ENCODE assay signal across 22 cellular contexts in the genomic region with DNA sequence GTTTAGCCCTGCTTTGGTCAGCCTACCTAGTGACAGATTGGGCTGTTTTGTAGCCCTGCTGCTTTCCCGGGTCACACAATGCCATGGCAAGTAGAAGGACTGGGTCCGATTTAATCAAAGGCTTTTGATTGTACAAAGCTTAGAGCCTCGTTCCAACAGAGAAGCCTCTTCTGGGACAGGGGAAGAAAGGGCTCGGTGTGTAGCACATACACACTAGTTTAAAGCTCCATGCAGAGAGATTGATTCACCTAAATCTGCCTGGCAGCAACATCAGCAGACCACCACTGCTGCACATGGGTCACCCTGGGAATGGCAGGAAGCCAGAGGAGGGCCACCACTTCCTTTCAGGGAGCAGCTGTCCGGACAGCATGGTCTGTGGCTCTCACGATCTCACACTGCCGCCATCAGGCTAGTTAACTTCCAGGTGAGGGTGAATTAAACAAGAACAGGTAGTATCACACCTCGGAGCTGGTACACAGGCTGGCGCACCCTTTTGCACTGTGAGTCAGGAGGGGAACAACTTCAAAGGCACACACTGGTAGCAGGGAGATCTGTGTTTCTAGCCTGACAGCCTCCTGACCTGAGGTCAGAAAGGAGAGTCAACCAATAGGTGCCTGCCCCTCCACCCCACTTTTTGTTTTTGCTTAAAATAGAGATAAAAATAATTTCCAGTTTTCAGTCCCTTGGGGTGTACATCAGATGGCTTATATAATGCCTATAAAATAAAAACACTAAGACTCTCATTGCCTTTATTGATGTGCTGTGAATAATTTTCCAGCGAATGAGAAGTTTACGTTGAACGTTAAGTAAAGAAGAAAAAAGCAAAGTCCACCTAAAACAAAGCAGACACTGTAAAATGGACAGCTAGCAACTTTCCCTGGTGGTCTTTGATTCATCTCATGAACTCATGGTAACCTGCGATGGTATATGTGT.
DNase-seq lines count a peak whose midpoint lies in the region; ATAC-seq, FAIRE-seq and TF ChIP-seq lines count a peak whose summit lies in the region.
"Had no signal": no experiment of that assay in that cellular context is flagged by ENCODE, and none has a peak within 500 bp of the region (broad histone marks: within the 10 kb centered on the region; RNA-seq: fewer than 3 reads in every experiment).

No MANE protein-coding gene starts in this region.

- H3K36me3 ChIP-seq in Panc1 (ENCODE audit: control insufficient read depth, insufficient read depth, low read length) (no peaks in the 10 kb centered on the region), H1 (ENCODE audit: control insufficient read depth in 2 of 4, insufficient read depth in 4 of 4, low read length in 3 of 4) (no peaks in the 10 kb centered on the region), transverse colon (no peaks in the 10 kb centered on the region), prostate gland (no peaks in the 10 kb centered on the region)
- H3K36me3 ChIP-seq: ascending aorta, tibial nerve had no signal

- H2BK5ac ChIP-seq in H1 (ENCODE audit: low read depth, low read length): 0 out of 2 replicates have a peak overlapping the region, but pooled peaks have one; percentile 37

- H4K8ac ChIP-seq in H1 (ENCODE audit: extremely low read depth, insufficient read depth, low read length): no peak overlapping the region

- no peaks in the 10 kb centered on the region for H3K79me1 ChIP-seq in H1 (ENCODE audit: low read depth, low read length)

- no peak overlapping the region for H3K23ac ChIP-seq in H1 (ENCODE audit: insufficient read length)

- H4K20me1 ChIP-seq in H1 (replicated peaks in 1 of 2; ENCODE audit: control insufficient read depth in 1 of 2, insufficient read depth in 2 of 2, low read length in 2 of 2): no peaks in the 10 kb centered on the region

- no peak overlapping the region for H2AK5ac ChIP-seq in H1 (ENCODE audit: low read depth, low read length)

- no peaks in the 10 kb centered on the region for H3K23me2 ChIP-seq in H1 (ENCODE audit: low read depth, low read length)

- H3K9me3 ChIP-seq in Panc1 (ENCODE audit: control insufficient read depth, insufficient read depth, low read depth, low read length) (no peaks in the 10 kb centered on the region), H1 (ENCODE audit: insufficient read depth in 2 of 2, low read depth in 1 of 2, low read length in 1 of 2) (no peaks in the 10 kb centered on the region), transverse colon (no peaks in the 10 kb centered on the region), prostate gland (no peaks in the 10 kb centered on the region)
- H3K9me3 ChIP-seq: ascending aorta, tibial nerve had no signal

- WGBS in H1 (ENCODE audit: extremely low coverage in 1 of 2, insufficient coverage in 1 of 2, insufficient read length in 1 of 2, insufficient replicate concordance in 2 of 2, low coverage in 1 of 2, low lambda C conversion rate in 2 of 2, missing lambda C conversion rate in 1 of 2), 2 experiments: 91% methylated on average over 13 of the region's 13 CpGs; no CpG with 5 or more reads in 1 of the 2 experiments
- 40 to 44% methylated on average over 4 to 13 of the region's 13 CpGs for WGBS in transverse colon (ENCODE audit: low coverage in 1 of 2), 2 donors
- WGBS in prostate gland: 78% methylated on average over 13 of the region's 13 CpGs

- no peaks in the 10 kb centered on the region for H3K9me3 Mint-ChIP-seq in stimulated activated naive CD8-positive, alpha-beta T cell treated with anti-CD3 and anti-CD28 coated beads, Interleukin-15, amount 100 ng/mL, for 72 hours
- H3K9me3 Mint-ChIP-seq: activated CD4-positive, alpha-beta memory T cell treated with anti-CD3 and anti-CD28 coated beads, Interleukin-2, amount 10 ng/mL, durations not matched to agents 7 days and 5 days; T-helper 1 cell treated with Interleukin-12 subunit alpha and Interleukin-12 subunit beta and Interleukin-4 antibody, amounts not matched to agents 30 μg/mL and 1 μg/mL, for 36 hours had no signal

- in situ Hi-C loops in Panc1 (cut with HindIII; ENCODE audit: low pct_unique_long_range_greater_than_20kb, low sequenced_read_pairs) (no loop called here), transverse colon (cut with MboI; ENCODE audit: low pct_ligation_motif_present in 1 of 4, low pct_unique_long_range_greater_than_20kb in 1 of 4, low sequenced_read_pairs in 3 of 4) (no loop called here)

- peaks cover 35% of the 10 kb centered on the region for H3K27me3 Mint-ChIP-seq in stimulated activated naive CD8-positive, alpha-beta T cell treated with anti-CD3 and anti-CD28 coated beads, Interleukin-15, amount 100 ng/mL, for 72 hours

- H3K4me1 Mint-ChIP-seq in stimulated activated naive CD8-positive, alpha-beta T cell treated with anti-CD3 and anti-CD28 coated beads, Interleukin-15, amount 100 ng/mL, for 72 hours: peaks cover 8% of the 10 kb centered on the region
- H3K4me1 Mint-ChIP-seq: activated CD4-positive, alpha-beta memory T cell treated with anti-CD3 and anti-CD28 coated beads, Interleukin-2, amount 10 ng/mL, durations not matched to agents 7 days and 5 days had no signal

- no peak overlapping the region for H3K56ac ChIP-seq in H1 (replicated peaks; ENCODE audit: insufficient read length, low read depth, low read length)

- H2BK20ac ChIP-seq in H1 (ENCODE audit: low read length): no peak overlapping the region

- no peak for TF ChIP-seq POLR2A in H1 (IDR thresholded peaks at IDR 0.05; ENCODE audit: control extremely low read depth in 1 of 2, low read depth in 2 of 2, low read length in 2 of 2)
- TF ChIP-seq POLR2A in transverse colon (IDR thresholded peaks at IDR 0.05): no peak
- no peak for TF ChIP-seq POLR2A in prostate gland (IDR thresholded peaks at IDR 0.05)

- peak in 1 of 2 experiments; percentile 35; a peak in 3 of 4 replicates for TF ChIP-seq RAD21 in H1 (IDR thresholded peaks at IDR 0.05 in 1 of 2, conservative IDR thresholded peaks at IDR 0.05 in 1 of 2; ENCODE audit: low read depth in 2 of 2, low read length in 2 of 2)

- no peak overlapping the region for H2BK120ac ChIP-seq in H1 (replicated peaks; ENCODE audit: low read depth, low read length)

- no peak for DNase-seq in stimulated activated naive CD8-positive, alpha-beta T cell treated with anti-CD3 and anti-CD28 coated beads, Interleukin-15, amount 100 ng/mL, for 72 hours
- no peak for DNase-seq in stimulated activated naive CD8-positive, alpha-beta T cell treated with anti-CD3 and anti-CD28 coated beads, Interleukin-15, Interleukin-2, amounts not matched to agents 100 U/mL and 50 U/mL, for 24 hours
- no peak for DNase-seq in Panc1 (ENCODE audit: low read depth, low spot score)
- no peak for DNase-seq in H1 (ENCODE audit: low read depth in 1 of 2, low spot score in 2 of 2)
- DNase-seq in transverse colon: peak; percentile 60
- no peak for DNase-seq in NCI-H510A treated with DMSO at 0.1 percent for 48 hours (lab: John Stamatoyannopoulos, UW)
- no peak for DNase-seq in prostate gland (ENCODE audit: low spot score)
- DNase-seq: activated CD4-positive, alpha-beta memory T cell treated with anti-CD3 and anti-CD28 coated beads, Interleukin-2, amount 10 ng/mL, durations not matched to agents 7 days and 5 days; activated naive CD4-positive, alpha-beta T cell treated with anti-CD3 and anti-CD28 coated beads, Interleukin-2, amount 50 U/mL, for 16 hours; activated T-cell treated with anti-CD3 and anti-CD28 coated beads, Interleukin-2, amount 50 U/mL, for 1 hour; cerebellar nuclear complex; glutamatergic neuron; H7; MM.1S; NCI-H1694; stimulated activated naive CD4-positive, alpha-beta T cell treated with Interleukin-2 at 50 U/mL for 16 hours had no signal

- no peak overlapping the region for H4K91ac ChIP-seq in H1 (replicated peaks; ENCODE audit: insufficient read length, low read length)

- intact Hi-C loops in Panc1 (cut with micrococcal nuclease; ENCODE audit: unreplicated experiment): no loop called here
- intact Hi-C loops in transverse colon (cut with DNase I; ENCODE audit: low total_unique reads): no loop called here
- intact Hi-C loops in prostate gland (cut with DNase I): no loop called here

- no peak overlapping the region for H3K27ac Mint-ChIP-seq in stimulated activated naive CD8-positive, alpha-beta T cell treated with anti-CD3 and anti-CD28 coated beads, Interleukin-15, amount 100 ng/mL, for 72 hours
- H3K27ac Mint-ChIP-seq: activated CD4-positive, alpha-beta memory T cell treated with anti-CD3 and anti-CD28 coated beads, Interleukin-2, amount 10 ng/mL, durations not matched to agents 7 days and 5 days; T-helper 1 cell treated with Interleukin-12 subunit alpha and Interleukin-12 subunit beta and Interleukin-4 antibody, amounts not matched to agents 30 μg/mL and 1 μg/mL, for 36 hours had no signal

- no peak for TF ChIP-seq EP300 in H1 (IDR thresholded peaks at IDR 0.05; ENCODE audit: borderline replicate concordance in 1 of 2, low read depth in 2 of 2, low read length in 2 of 2)
- no peak for TF ChIP-seq EP300 in transverse colon (IDR thresholded peaks at IDR 0.05; ENCODE audit: low read depth)

- H3K9ac ChIP-seq in H1 (replicated peaks in 1 of 4; ENCODE audit: extremely low read depth in 1 of 4, low read depth in 3 of 4, low read length in 3 of 4): no peak overlapping the region

- peak overlapping the region; percentile 23; the same call in 1 of the 2 replicates for H3K27ac ChIP-seq in Panc1 (ENCODE audit: low read length)
- H3K27ac ChIP-seq in H1 (ENCODE audit: low read depth, low read length): no peak overlapping the region
- H3K27ac ChIP-seq in transverse colon: no peak overlapping the region
- H3K27ac ChIP-seq in prostate gland: no peak overlapping the region
- H3K27ac ChIP-seq: ascending aorta, tibial nerve had no signal

- POLR2A ChIA-PET in Panc1 (lab: Charles Lee): interaction anchor here (0.6 kb wide), 1 partner anchor 10 kb away, joined by 3 read pairs; no protein-coding TSS in a partner anchor
- POLR2A ChIA-PET in H1 (lab: Charles Lee; ENCODE audit: partially characterized antibody): interaction anchor here (0.6 to 1.3 kb wide), 2 partner anchors 366 to 391 kb away, joined by 3 read pairs; no protein-coding TSS in a partner anchor

- H3K14ac ChIP-seq in H1 (ENCODE audit: insufficient read length): no peak overlapping the region

- H3K4me2 ChIP-seq in H1 (ENCODE audit: insufficient read depth in 1 of 2, low read depth in 2 of 2, low read length in 2 of 2): no peak overlapping the region

- no peak overlapping the region for H2BK12ac ChIP-seq in H1 (ENCODE audit: low read depth, low read length)

- no peaks in the 10 kb centered on the region for H3K79me2 ChIP-seq in H1 (ENCODE audit: control insufficient read depth in 1 of 2, insufficient read depth in 2 of 2, low read length in 2 of 2)

- H4K5ac ChIP-seq in H1 (ENCODE audit: insufficient read length, low read depth, low read length): no peak overlapping the region

- TF ChIP-seq CTCF in Panc1 (IDR thresholded peaks at IDR 0.05) (no peak), H1 (IDR thresholded peaks at IDR 0.05; ENCODE audit: control extremely low read depth in 1 of 3, insufficient read depth in 1 of 3, low read depth in 1 of 3, low read length in 3 of 3) (peak in 1 of 3 experiments; percentile 11; a peak in 1 of 4 replicates), transverse colon (IDR thresholded peaks at IDR 0.05) (no peak), prostate gland (IDR thresholded peaks at IDR 0.05) (no peak)

- H3K4me3 Mint-ChIP-seq in stimulated activated naive CD8-positive, alpha-beta T cell treated with anti-CD3 and anti-CD28 coated beads, Interleukin-15, amount 100 ng/mL, for 72 hours: no peak overlapping the region
- H3K4me3 Mint-ChIP-seq: activated CD4-positive, alpha-beta memory T cell treated with anti-CD3 and anti-CD28 coated beads, Interleukin-2, amount 10 ng/mL, durations not matched to agents 7 days and 5 days; T-helper 1 cell treated with Interleukin-12 subunit alpha and Interleukin-12 subunit beta and Interleukin-4 antibody, amounts not matched to agents 30 μg/mL and 1 μg/mL, for 36 hours had no signal

- peak; percentile 20 for ATAC-seq in stimulated activated naive CD8-positive, alpha-beta T cell treated with anti-CD3 and anti-CD28 coated beads, Interleukin-15, amount 100 ng/mL, for 72 hours
- ATAC-seq in stimulated activated naive CD8-positive, alpha-beta T cell treated with anti-CD3 and anti-CD28 coated beads, Interleukin-15, Interleukin-2, amounts not matched to agents 100 U/mL and 50 U/mL, for 24 hours: no peak
- ATAC-seq in Panc1: peak; percentile 70
- ATAC-seq in GM21390 (IDR thresholded peaks at IDR 0.05; ENCODE audit: unreplicated experiment): no peak
- ATAC-seq: Right ventricle myocardium inferior, sciatic nerve had no signal

- peak overlapping the region; percentile 78; the same call in 1 of the 2 replicates for H2AFZ ChIP-seq in H1 (ENCODE audit: low read length)

- CTCF ChIA-PET in Panc1 (lab: Charles Lee): no interaction called here
- CTCF ChIA-PET in H1 (lab: Charles Lee; ENCODE audit: partially characterized antibody): interaction anchor here (0.6 to 4.7 kb wide), 7 partner anchors 9 to 781 kb away, joined by 3 to 28 read pairs (median 3); no protein-coding TSS in a partner anchor

- H2BK15ac ChIP-seq in H1 (ENCODE audit: low read length): 0 out of 2 replicates have a peak overlapping the region, but pooled peaks have one; percentile 3

- H3K4ac ChIP-seq in H1 (replicated peaks; ENCODE audit: insufficient read length, low read depth, low read length): no peak overlapping the region

- no TSS peak for BruUV-seq in Panc1 (replicated peaks; lab: Mats Ljungman, UMichigan)

- no peaks in the 10 kb centered on the region; the same call in 1 of the 2 replicates for H3K4me1 ChIP-seq in Panc1 (ENCODE audit: control insufficient read depth, insufficient read depth, low read length)
- peaks cover 0 to 3% (median 0%) of the 10 kb centered on the region in 4 experiments; a peak in 1 of 7 replicates for H3K4me1 ChIP-seq in H1 (replicated peaks in 1 of 4; ENCODE audit: control insufficient read depth in 3 of 4, insufficient read depth in 4 of 4, low read length in 3 of 4)
- H3K4me1 ChIP-seq in transverse colon: peaks cover 0 to 12% (median 3%) of the 10 kb centered on the region in 4 donors
- no peaks in the 10 kb centered on the region for H3K4me1 ChIP-seq in prostate gland (replicated peaks)
- H3K4me1 ChIP-seq: ascending aorta, tibial nerve had no signal

- H3K4me3 ChIP-seq in Panc1 (ENCODE audit: low read depth in 2 of 2, low read length in 2 of 2) (peak overlapping the region in 1 of 2 experiments; percentile 9; a peak in 1 of 4 replicates), H1 (ENCODE audit: extremely low read depth in 1 of 4, insufficient read depth in 2 of 4, low read depth in 3 of 4, low read length in 4 of 4) (no peak overlapping the region), transverse colon (no peak overlapping the region), prostate gland (no peak overlapping the region)
- H3K4me3 ChIP-seq: ascending aorta, tibial nerve had no signal

- no peak overlapping the region for H3K18ac ChIP-seq in H1 (ENCODE audit: extremely low read depth, low read length)

- no peak for FAIRE-seq in H1 (lab: Jason Lieb, UNC)

- H3K27me3 ChIP-seq in Panc1 (ENCODE audit: control insufficient read depth, insufficient read depth, low read length) (no peaks in the 10 kb centered on the region), H1 (replicated peaks in 1 of 4; ENCODE audit: control insufficient read depth in 3 of 4, extremely low read depth in 1 of 4, insufficient read depth in 3 of 4, low read length in 3 of 4) (no peaks in the 10 kb centered on the region), transverse colon (no peaks in the 10 kb centered on the region), prostate gland (replicated peaks; ENCODE audit: insufficient read depth) (no peaks in the 10 kb centered on the region)
- H3K27me3 ChIP-seq: ascending aorta, tibial nerve had no signal

Comparison
In these comparisons a context has a peak if more than half of its experiments do, and no peak if none do; other contexts are left out.
1. ATAC-seq: peak in stimulated activated naive CD8-positive, alpha-beta T cell treated with anti-CD3 and anti-CD28 coated beads, Interleukin-15, amount 100 ng/mL, for 72 hours (single experiment) and Panc1 (single experiment); none in stimulated activated naive CD8-positive, alpha-beta T cell treated with anti-CD3 and anti-CD28 coated beads, Interleukin-15, Interleukin-2, amounts not matched to agents 100 U/mL and 50 U/mL, for 24 hours (single experiment) and GM21390 (single experiment).